ENCODE assay signal across 11 cellular contexts in genomic region chr16:30157214-30157613, GRCh38.
"Had no signal": no experiment of that assay in that cellular context is flagged by ENCODE, and none has a peak within 500 bp of the region (broad histone marks: within the 10 kb centered on the region; RNA-seq: fewer than 3 reads in every experiment).

No MANE protein-coding gene starts in this region.

- H3K36me3 ChIP-seq: HAP-1 had no signal

- H3K9me3 ChIP-seq: HAP-1 had no signal

- H3K27ac ChIP-seq: GM23248 had no signal

- H2AFZ ChIP-seq: GM23248, GM23338 had no signal

- H3K4me1 ChIP-seq: HAP-1 had no signal

- DNase-seq: GM23248, GOT3, H7, H9, HCEC 1CT, HFFc6 had no signal

- H3K9ac ChIP-seq: GM23248 had no signal

- ATAC-seq: GM23338, HCT116 had no signal

- FAIRE-seq: H1, H54 had no signal

- H3K4me2 ChIP-seq: GM23338 had no signal

- H3K4me3 ChIP-seq: GM23248, GM23338, HAP-1 had no signal
